10 cellular contexts compared by ENCODE assay signal in the genomic region with DNA sequence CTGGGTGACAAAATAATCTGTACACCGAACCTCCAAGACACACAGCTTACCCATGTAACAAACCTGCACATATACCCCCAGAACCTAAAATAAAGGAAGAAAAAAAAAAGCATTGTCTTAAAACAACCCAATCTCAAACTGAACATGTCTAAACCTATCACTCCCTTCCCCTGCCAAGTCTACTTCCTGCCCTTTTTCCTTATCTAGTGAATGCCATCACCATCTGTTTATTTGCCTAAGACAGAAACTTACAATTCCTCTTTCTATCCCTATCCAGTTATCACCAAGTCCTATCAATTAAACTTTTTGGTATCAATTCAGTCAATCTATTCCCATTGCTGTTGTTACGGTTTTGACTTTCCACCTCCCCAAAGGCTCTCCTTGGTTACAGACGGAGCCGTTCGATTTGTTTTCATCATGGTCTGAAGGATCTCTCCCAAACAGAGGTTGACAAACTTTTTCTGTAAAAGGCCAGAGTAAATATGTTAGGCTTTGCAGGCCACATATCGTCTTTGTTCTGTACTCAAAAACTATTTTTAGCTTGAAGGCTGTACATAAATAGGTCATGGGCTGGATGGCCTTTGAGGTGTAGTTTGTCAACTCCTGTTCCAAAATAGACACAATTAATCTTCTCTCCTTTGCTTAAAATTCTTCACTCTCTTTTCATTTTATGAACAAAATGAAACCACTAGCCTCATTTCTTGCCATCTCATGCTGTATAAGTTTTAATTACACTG. TPM values are rescaled to one million over a fixed set of nuclear protein-coding genes. Genes with fewer than 3 reads are reported as not detected.
A peak's percentile ranks its signal among the peaks of the same experiment; 100 is the strongest.
DNase-seq lines count a peak whose midpoint lies in the region; ATAC-seq and TF ChIP-seq lines count a peak whose summit lies in the region.
"Had no signal": no experiment of that assay in that cellular context is flagged by ENCODE, and none has a peak within 500 bp of the region (broad histone marks: within the 10 kb centered on the region; RNA-seq: fewer than 3 reads in every experiment).

No MANE protein-coding gene starts in this region.

- intact Hi-C loops in CD14-positive monocyte (cut with micrococcal nuclease): no loop called here
- intact Hi-C loops in right cardiac atrium (cut with DNase I): no loop called here
- intact Hi-C loops in lower leg skin (cut with DNase I; ENCODE audit: low total_unique reads): no loop called here

- H3K9me3 ChIP-seq in right cardiac atrium (ENCODE audit: control insufficient read depth, low read length): no peaks in the 10 kb centered on the region

- no peaks in the 10 kb centered on the region for H3K27me3 Mint-ChIP-seq in CD14-positive monocyte (ENCODE audit: low read depth in 3 of 3)
- H3K27me3 Mint-ChIP-seq in HFFc6 (ENCODE audit: insufficient read depth): no peaks in the 10 kb centered on the region
- no peaks in the 10 kb centered on the region for H3K27me3 Mint-ChIP-seq in activated naive CD8-positive, alpha-beta T cell treated with anti-CD3 and anti-CD28 coated beads, Interleukin-2, amount 50 U/mL, for 24 hours

- H3K4me1 Mint-ChIP-seq in CD14-positive monocyte: peaks cover 12% of the 10 kb centered on the region
- H3K4me1 Mint-ChIP-seq in HFFc6 (ENCODE audit: low read depth): peaks cover 25% of the 10 kb centered on the region
- peaks cover 22% of the 10 kb centered on the region for H3K4me1 Mint-ChIP-seq in activated naive CD8-positive, alpha-beta T cell treated with anti-CD3 and anti-CD28 coated beads, Interleukin-2, amount 50 U/mL, for 24 hours
- H3K4me1 Mint-ChIP-seq: neural crest cell had no signal

- H3K27ac ChIP-seq in right cardiac atrium (ENCODE audit: low read length): peak overlapping the region; percentile 58

- H3K27ac Mint-ChIP-seq in CD14-positive monocyte (peak overlapping the region in 4 of 7 donors; percentile 5 to 82 (median 52)), HFFc6 (peak overlapping the region; percentile 55)
- H3K27ac Mint-ChIP-seq in activated naive CD8-positive, alpha-beta T cell treated with anti-CD3 and anti-CD28 coated beads, Interleukin-2, amount 50 U/mL, for 24 hours: peak overlapping the region; percentile 25

- no peak overlapping the region for H3K4me3 ChIP-seq in right cardiac atrium (ENCODE audit: low read length)
- no peak overlapping the region for H3K4me3 ChIP-seq in lower leg skin (ENCODE audit: low read depth, poor library complexity, severe bottlenecking)

- ATAC-seq in activated naive CD8-positive, alpha-beta T cell treated with anti-CD3 and anti-CD28 coated beads, Interleukin-2, amount 50 U/mL, for 24 hours: no peak
- ATAC-seq in right cardiac atrium (no peak), HG02642 (IDR thresholded peaks at IDR 0.05; ENCODE audit: poor library complexity, unreplicated experiment) (no peak)

- H3K4me3 Mint-ChIP-seq in CD14-positive monocyte (no peak overlapping the region), HFFc6 (no peak overlapping the region)
- no peak overlapping the region for H3K4me3 Mint-ChIP-seq in activated naive CD8-positive, alpha-beta T cell treated with anti-CD3 and anti-CD28 coated beads, Interleukin-2, amount 50 U/mL, for 24 hours
- H3K4me3 Mint-ChIP-seq: neural crest cell had no signal

- peaks cover 81 to 93% of the 10 kb centered on the region in 2 donors for H3K36me3 Mint-ChIP-seq in CD14-positive monocyte
- peaks cover 37% of the 10 kb centered on the region for H3K36me3 Mint-ChIP-seq in HFFc6 (ENCODE audit: low read depth)
- H3K36me3 Mint-ChIP-seq in activated naive CD8-positive, alpha-beta T cell treated with anti-CD3 and anti-CD28 coated beads, Interleukin-2, amount 50 U/mL, for 24 hours (ENCODE audit: low read depth): peaks cover 76% of the 10 kb centered on the region

- no peak for DNase-seq in CD14-positive monocyte (ENCODE audit: low spot score)
- no peak for DNase-seq in HFFc6
- no peak for DNase-seq in activated naive CD8-positive, alpha-beta T cell treated with anti-CD3 and anti-CD28 coated beads, Interleukin-2, amount 50 U/mL, for 24 hours
- no peak for DNase-seq in right cardiac atrium
- DNase-seq in NCI-H1417 treated with DMSO at 0.1 percent for 48 hours (lab: John Stamatoyannopoulos, UW): no peak
- DNase-seq in lower leg skin (ENCODE audit: low spot score in 2 of 2): no peak
- no peak for DNase-seq in GOT3 (lab: John Stamatoyannopoulos, UW)
- DNase-seq: NCI-H1436 treated with DMSO at 0.1 percent for 48 hours had no signal

- TF ChIP-seq CTCF in CD14-positive monocyte (IDR thresholded peaks at IDR 0.05) (no peak), HFFc6 (IDR thresholded peaks at IDR 0.05) (no peak), lower leg skin (IDR thresholded peaks at IDR 0.05) (no peak)

- 58% methylated on average over 6 of the region's 6 CpGs for WGBS in right cardiac atrium
- 45 to 53% methylated on average over 6 of the region's 6 CpGs for WGBS in lower leg skin, 2 donors

- TF ChIP-seq POLR2A in lower leg skin (IDR thresholded peaks at IDR 0.05): no peak

- H3K4me1 ChIP-seq in right cardiac atrium (ENCODE audit: control insufficient read depth, insufficient read depth, low read length): no peaks in the 10 kb centered on the region

- H3K9me3 Mint-ChIP-seq in CD14-positive monocyte (no peaks in the 10 kb centered on the region), HFFc6 (no peaks in the 10 kb centered on the region)
- H3K9me3 Mint-ChIP-seq in activated naive CD8-positive, alpha-beta T cell treated with anti-CD3 and anti-CD28 coated beads, Interleukin-2, amount 50 U/mL, for 24 hours: no peaks in the 10 kb centered on the region
- H3K9me3 Mint-ChIP-seq: neural crest cell had no signal

- no peaks in the 10 kb centered on the region for H3K27me3 ChIP-seq in right cardiac atrium (ENCODE audit: control insufficient read depth, insufficient read depth)

RNA-seq across cellular contexts. Expression of a gene that starts 12.1 kb away (rescaled TPM):
- polyA plus RNA-seq in CD14-positive monocyte (1 to 10 TPM; 2.9 to 8.8 TPM), right cardiac atrium (10.9 TPM)
- total RNA-seq in HFFc6 (2021; fragmentation: NEBNext Ultra II Directional; extraction: Animal tissue kit (Norgen Biotek cat#: 25700)): 10 to 100 TPM; 24.3 to 33.5 (median 27.7) TPM
- total RNA-seq in right cardiac atrium (10 to 100 TPM; 15.7 to 19.0 (median 16.3) TPM), lower leg skin (10 to 100 TPM; 20.4 to 40.8 (median 21.9) TPM)

RNA-seq across cellular contexts. Expression of a gene that starts 12.7 kb away (rescaled TPM):
- 1 to 10 TPM in 1 of 2 donors, under 1 TPM in 1; 0.50 to 1.1 TPM for polyA plus RNA-seq in CD14-positive monocyte
- total RNA-seq in HFFc6 (2021; fragmentation: NEBNext Ultra II Directional; extraction: Animal tissue kit (Norgen Biotek cat#: 25700)): 1 to 10 TPM; 3.0 to 7.0 (median 6.0) TPM
- total RNA-seq in right cardiac atrium: 1 to 10 TPM; 2.0 to 4.0 (median 3.0) TPM
- 2.0 TPM for polyA plus RNA-seq in right cardiac atrium
- total RNA-seq in lower leg skin: 10 to 100 TPM in 2 of 4 donors, 1 to 10 TPM in 2; 7.8 to 28.8 (median 12.2) TPM

RNA-seq across cellular contexts. Expression of a gene that starts 19.6 kb away (rescaled TPM):
- polyA plus RNA-seq in CD14-positive monocyte (10 to 100 TPM; 22.8 to 24.2 TPM), right cardiac atrium (16.5 TPM)
- 100 to 1,000 TPM; 155 to 179 (median 171) TPM for total RNA-seq in HFFc6 (2021; fragmentation: NEBNext Ultra II Directional; extraction: Animal tissue kit (Norgen Biotek cat#: 25700))
- total RNA-seq in right cardiac atrium (10 to 100 TPM; 46.4 to 67.2 (median 55.1) TPM), lower leg skin (10 to 100 TPM; 39.3 to 54.9 (median 46.7) TPM)
